Comparison of ENCODE assay signal across 7 cellular contexts in genomic region chr16:29594269-29594925, GRCh38.
A peak's percentile ranks its signal among the peaks of the same experiment; 100 is the strongest.
DNase-seq lines count a peak whose midpoint lies in the region; ATAC-seq and TF ChIP-seq lines count a peak whose summit lies in the region.
"Not testable (repeated sequence)": the region's sequence is repeated elsewhere in the genome, so short reads cannot be mapped to it uniquely, and the experiment has no call there.

No MANE protein-coding gene starts in this region.

- peak overlapping the region; percentile 73 for H3K27ac ChIP-seq in WERI-Rb-1
- not testable (repeated sequence) for H3K27ac ChIP-seq in mammary epithelial cell (ENCODE audit: insufficient read depth, low read depth, low read length)

- BruUV-seq in mammary epithelial cell (replicated peaks; lab: Mats Ljungman, UMichigan): not testable (repeated sequence)

- dilution Hi-C loops in mammary epithelial cell (cut with HindIII; ENCODE audit: low sequenced_read_pairs): not testable (repeated sequence)

- not testable (repeated sequence) for H3K36me3 ChIP-seq in WERI-Rb-1; mammary epithelial cell (ENCODE audit: insufficient read depth, low read length)

- not testable (repeated sequence) for H2AFZ ChIP-seq in mammary epithelial cell (ENCODE audit: low read depth, low read length)

- TF ChIP-seq CTCF in WERI-Rb-1 (IDR thresholded peaks at IDR 0.05; ENCODE audit: low read depth, low read length); mammary epithelial cell (conservative IDR thresholded peaks at IDR 0.05 in 1 of 2, IDR thresholded peaks at IDR 0.05 in 1 of 2; ENCODE audit: extremely low read depth in 1 of 2, insufficient read depth in 1 of 2, low read depth in 1 of 2, low read length in 2 of 2): not testable (repeated sequence)

- peaks cover 57% of the 10 kb centered on the region for H3K79me2 ChIP-seq in mammary epithelial cell (ENCODE audit: insufficient read depth, low read length)

- not testable (repeated sequence) for H3K9me3 ChIP-seq in WERI-Rb-1 (ENCODE audit: severe bottlenecking); mammary epithelial cell (replicated peaks; ENCODE audit: insufficient read depth, low read length); iPS-18c (ENCODE audit: control insufficient read depth, insufficient read depth, low read length)

- CTCF ChIA-PET in mammary epithelial cell (lab: Charles Lee; ENCODE audit: low non-redundant PET): not testable (repeated sequence)

- peak; percentile 67 for DNase-seq in NAMALWA (ENCODE audit: low spot score)
- DNase-seq in WERI-Rb-1: peak; percentile 31
- peak; percentile 29 for DNase-seq in mammary epithelial cell
- DNase-seq in retina: peak; percentile 9

- in situ Hi-C loops in mammary epithelial cell (cut with MboI; ENCODE audit: low sequenced_read_pairs in 2 of 2): not testable (repeated sequence)

- WGBS in mammary epithelial cell (ENCODE audit: low coverage, missing lambda C conversion rate): 0% methylated on average over 7 of the region's 38 CpGs

- not testable (repeated sequence) for H3K27me3 ChIP-seq in WERI-Rb-1 (ENCODE audit: insufficient read depth, low read depth, severe bottlenecking); mammary epithelial cell (ENCODE audit: insufficient read depth, low read length)

- not testable (repeated sequence) for H4K20me1 ChIP-seq in mammary epithelial cell (ENCODE audit: insufficient read depth, low read length)

- intact Hi-C loops in mammary epithelial cell (cut with micrococcal nuclease): not testable (repeated sequence)

- ATAC-seq in GM18909 (IDR thresholded peaks at IDR 0.05; ENCODE audit: poor library complexity, unreplicated experiment) (peak; percentile 37), HG02885 (IDR thresholded peaks at IDR 0.05; ENCODE audit: poor library complexity, unreplicated experiment) (peak; percentile 41)

- H3K4me3 ChIP-seq in WERI-Rb-1 (ENCODE audit: low read depth, low read length) (peak overlapping the region; percentile 69), mammary epithelial cell (replicated peaks in 1 of 3; ENCODE audit: insufficient read depth in 1 of 3, low read depth in 2 of 3, low read length in 3 of 3) (peak overlapping the region; percentile 25 to 80 (median 36)), iPS-18c (ENCODE audit: insufficient read depth, low read depth, low read length) (peak overlapping the region; percentile 76)

- not testable (repeated sequence) for H3K9ac ChIP-seq in mammary epithelial cell (ENCODE audit: insufficient read depth, low read length)

- H3K4me1 ChIP-seq in mammary epithelial cell (ENCODE audit: insufficient read depth, low read length): not testable (repeated sequence)

- not testable (repeated sequence) for H3K4me2 ChIP-seq in mammary epithelial cell (ENCODE audit: insufficient read depth, low read depth, low read length)

Comparison
In these comparisons a context has a peak if more than half of its experiments do, and no peak if none do; other contexts are left out.
1. DNase-seq: peak in every context shown above with its lines; median percentile 67 in NAMALWA; 31 in WERI-Rb-1; 29 in mammary epithelial cell; 9 in retina.